29 cellular contexts compared by ENCODE assay signal in the genomic region with DNA sequence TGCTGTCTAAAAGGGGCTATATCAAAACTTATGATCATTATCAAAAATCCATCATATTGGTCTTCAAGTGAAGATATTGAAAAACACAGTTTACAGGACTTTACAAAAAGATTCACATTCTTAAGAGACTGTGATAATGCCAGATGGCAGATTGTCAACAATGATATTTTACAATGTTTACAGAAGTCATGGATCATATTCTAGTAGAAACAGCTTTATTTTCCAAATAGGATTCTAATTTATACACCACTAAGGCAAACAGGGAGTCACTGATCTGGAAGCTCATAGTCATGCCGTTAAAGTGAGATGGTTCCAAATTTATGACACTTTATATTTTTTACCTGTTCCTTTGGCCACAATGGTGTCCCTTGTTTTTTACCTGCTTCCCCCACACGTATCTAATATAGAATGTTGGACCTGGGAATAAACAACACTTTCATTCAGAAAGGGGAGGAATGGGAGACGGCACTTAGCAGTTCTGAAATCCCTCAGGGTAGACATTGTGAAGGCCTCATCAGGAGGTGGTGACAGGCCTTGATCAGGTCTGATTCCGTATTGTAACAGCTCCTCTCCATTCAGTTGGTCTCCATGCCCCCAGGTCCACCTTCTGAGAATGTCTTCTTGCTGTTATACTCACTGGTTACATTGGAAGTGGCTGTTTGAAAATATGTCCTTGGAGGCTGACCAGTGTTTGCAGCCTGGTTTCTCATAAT.
"Had no signal": no experiment of that assay in that cellular context is flagged by ENCODE, and none has a peak within 500 bp of the region (broad histone marks: within the 10 kb centered on the region; RNA-seq: fewer than 3 reads in every experiment).

No MANE protein-coding gene starts in this region.

- H3K27ac ChIP-seq: ascending aorta, cardiac muscle cell, coronary artery, dorsolateral prefrontal cortex, ovary, prostate gland, skin epidermis, WERI-Rb-1 had no signal

- ATAC-seq: left cardiac atrium; left ventricle myocardium superior; naive thymus-derived CD4-positive, alpha-beta T cell; sciatic nerve had no signal

- H3K27ac Mint-ChIP-seq: activated CD4-positive, alpha-beta memory T cell treated with anti-CD3 and anti-CD28 coated beads for 36 hours; activated CD4-positive, alpha-beta T cell treated with anti-CD3 and anti-CD28 coated beads, Interleukin-2, amount 10 ng/mL, durations not matched to agents 24 days and 14 days; activated naive CD4-positive, alpha-beta T cell treated with anti-CD3 and anti-CD28 coated beads, Interleukin-2, amount 10 ng/mL, durations not matched to agents 7 days and 5 days; activated naive CD8-positive, alpha-beta T cell treated with anti-CD3 and anti-CD28 coated beads, Interleukin-2, amount 10 ng/mL, durations not matched to agents 7 days and 5 days; mesothelial cell of epicardium; naive thymus-derived CD4-positive, alpha-beta T cell; stimulated activated naive CD8-positive, alpha-beta T cell treated with anti-CD3 and anti-CD28 coated beads, Interleukin-15, Interleukin-2, amounts not matched to agents 100 ng/mL and 50 ng/mL, for 24 hours had no signal

- H3K27me3 ChIP-seq: ascending aorta, cardiac muscle cell, dorsolateral prefrontal cortex, ovary had no signal

- DNase-seq: activated CD4-positive, alpha-beta memory T cell treated with anti-CD3 and anti-CD28 coated beads for 36 hours; activated CD4-positive, alpha-beta T cell treated with anti-CD3 and anti-CD28 coated beads, Interleukin-2, amount 10 ng/mL, durations not matched to agents 24 days and 14 days; activated CD4-positive, CD25-positive, alpha-beta regulatory T cell treated with anti-CD3 and anti-CD28 coated beads, Interleukin-2, amount 50 U/mL, for 72 hours; activated CD8-positive, alpha-beta memory T cell treated with anti-CD3 and anti-CD28 coated beads, Interleukin-2, amount 50 U/mL, for 4 hours; activated gamma-delta T cell; activated naive CD4-positive, alpha-beta T cell treated with anti-CD3 and anti-CD28 coated beads, Interleukin-2, amount 10 ng/mL, durations not matched to agents 7 days and 5 days; activated naive CD8-positive, alpha-beta T cell treated with anti-CD3 and anti-CD28 coated beads, Interleukin-2, amount 10 ng/mL, durations not matched to agents 7 days and 5 days; activated T-cell treated with anti-CD3 and anti-CD28 coated beads, Interleukin-2, amount 50 U/mL, for 1 hour; cerebellar nuclear complex; dorsolateral prefrontal cortex; effector memory CD4-positive, alpha-beta T cell; left cardiac atrium; left ventricle myocardium superior; mammary epithelial cell; naive thymus-derived CD4-positive, alpha-beta T cell; ovary; retina; stimulated activated CD4-positive, alpha-beta T cell treated with anti-CD3 and anti-CD28 coated beads, Interleukin-12 subunit alpha, Interleukin-12 subunit beta, amount 100 ng/mL, for 4 hours; stimulated activated CD4-positive, alpha-beta T cell treated with anti-CD3 and anti-CD28 coated beads, Interleukin-4, amount 100 ng/mL, for 1 hour; WERI-Rb-1 had no signal

- H3K9me3 Mint-ChIP-seq: activated CD4-positive, alpha-beta memory T cell treated with anti-CD3 and anti-CD28 coated beads for 36 hours; activated CD4-positive, alpha-beta T cell treated with anti-CD3 and anti-CD28 coated beads, Interleukin-2, amount 10 ng/mL, durations not matched to agents 24 days and 14 days; activated naive CD4-positive, alpha-beta T cell treated with anti-CD3 and anti-CD28 coated beads, Interleukin-2, amount 10 ng/mL, durations not matched to agents 7 days and 5 days; activated naive CD8-positive, alpha-beta T cell treated with anti-CD3 and anti-CD28 coated beads, Interleukin-2, amount 10 ng/mL, durations not matched to agents 7 days and 5 days; brain; naive thymus-derived CD4-positive, alpha-beta T cell; stimulated activated naive CD8-positive, alpha-beta T cell treated with anti-CD3 and anti-CD28 coated beads, Interleukin-15, Interleukin-2, amounts not matched to agents 100 ng/mL and 50 ng/mL, for 24 hours had no signal

- H3K4me3 ChIP-seq: ascending aorta, cardiac muscle cell, coronary artery, dorsolateral prefrontal cortex, ovary, prostate gland, skin epidermis had no signal

- H3K36me3 ChIP-seq: ascending aorta, cardiac muscle cell, ovary, prostate gland, WERI-Rb-1 had no signal

- H3K4me1 ChIP-seq: ascending aorta, prostate gland had no signal

- H3K27me3 Mint-ChIP-seq: activated CD4-positive, alpha-beta T cell treated with anti-CD3 and anti-CD28 coated beads, Interleukin-2, amount 10 ng/mL, durations not matched to agents 24 days and 14 days; brain had no signal

- H3K4me3 Mint-ChIP-seq: activated CD4-positive, alpha-beta memory T cell treated with anti-CD3 and anti-CD28 coated beads for 36 hours; activated CD4-positive, alpha-beta T cell treated with anti-CD3 and anti-CD28 coated beads, Interleukin-2, amount 10 ng/mL, durations not matched to agents 24 days and 14 days; activated naive CD4-positive, alpha-beta T cell treated with anti-CD3 and anti-CD28 coated beads, Interleukin-2, amount 10 ng/mL, durations not matched to agents 7 days and 5 days; activated naive CD8-positive, alpha-beta T cell treated with anti-CD3 and anti-CD28 coated beads, Interleukin-2, amount 10 ng/mL, durations not matched to agents 7 days and 5 days; brain; mesothelial cell of epicardium; naive thymus-derived CD4-positive, alpha-beta T cell; stimulated activated naive CD8-positive, alpha-beta T cell treated with anti-CD3 and anti-CD28 coated beads, Interleukin-15, Interleukin-2, amounts not matched to agents 100 ng/mL and 50 ng/mL, for 24 hours had no signal

- H3K4me1 Mint-ChIP-seq: activated CD4-positive, alpha-beta T cell treated with anti-CD3 and anti-CD28 coated beads, Interleukin-2, amount 10 ng/mL, durations not matched to agents 24 days and 14 days; activated naive CD4-positive, alpha-beta T cell treated with anti-CD3 and anti-CD28 coated beads, Interleukin-2, amount 10 ng/mL, durations not matched to agents 7 days and 5 days; brain; mesothelial cell of epicardium; naive thymus-derived CD4-positive, alpha-beta T cell had no signal

- H3K36me3 Mint-ChIP-seq: activated CD4-positive, alpha-beta memory T cell treated with anti-CD3 and anti-CD28 coated beads for 36 hours; activated naive CD4-positive, alpha-beta T cell treated with anti-CD3 and anti-CD28 coated beads, Interleukin-2, amount 10 ng/mL, durations not matched to agents 7 days and 5 days; activated naive CD8-positive, alpha-beta T cell treated with anti-CD3 and anti-CD28 coated beads, Interleukin-2, amount 10 ng/mL, durations not matched to agents 7 days and 5 days; brain; mesothelial cell of epicardium; naive thymus-derived CD4-positive, alpha-beta T cell had no signal

- H3K9me3 ChIP-seq: ascending aorta, ovary, prostate gland had no signal
